In genomic region chr3:64612082-64612860, GRCh38 we compare ENCODE assay signal across 12 cellular contexts.
A peak's percentile ranks its signal among the peaks of the same experiment; 100 is the strongest.
DNase-seq lines count a peak whose midpoint lies in the region; ATAC-seq and TF ChIP-seq lines count a peak whose summit lies in the region.
"Had no signal": no experiment of that assay in that cellular context is flagged by ENCODE, and none has a peak within 500 bp of the region (broad histone marks: within the 10 kb centered on the region; RNA-seq: fewer than 3 reads in every experiment).

No MANE protein-coding gene starts in this region.

- H3K36me3 ChIP-seq in Caco-2 (ENCODE audit: control insufficient read depth, insufficient read depth, low read length) (no peaks in the 10 kb centered on the region), SJCRH30 (no peaks in the 10 kb centered on the region), heart left ventricle (peaks cover 0 to 21% (median 3%) of the 10 kb centered on the region in 9 donors), rectal smooth muscle tissue (ENCODE audit: control insufficient read depth, insufficient read depth, low read length) (no peaks in the 10 kb centered on the region)

- WGBS in heart left ventricle, 4 donors = 37 to 41% (median 40%) methylated on average over 4 of the region's 4 CpGs

- H3K4me1 ChIP-seq in Caco-2 = peaks cover 27% of the 10 kb centered on the region
- peaks cover 16% of the 10 kb centered on the region for H3K4me1 ChIP-seq in SJCRH30
- H3K4me1 ChIP-seq in heart left ventricle = peaks cover 0 to 46% (median 26%) of the 10 kb centered on the region in 12 donors
- H3K4me1 ChIP-seq in rectal smooth muscle tissue (ENCODE audit: control insufficient read depth, insufficient read depth, low read length) = peaks cover 15% of the 10 kb centered on the region

- BruUV-seq in Caco-2 (replicated peaks; lab: Mats Ljungman, UMichigan) = no TSS peak

- CTCF ChIA-PET in Caco-2 (lab: Charles Lee) = interaction anchor here (0.6 to 1.0 kb wide), 2 partner anchors 61 to 79 kb away, joined by 3 read pairs; no protein-coding TSS in a partner anchor

- intact Hi-C loops in Caco-2 (cut with micrococcal nuclease; ENCODE audit: unreplicated experiment) = loop anchor here (1.0 to 2.0 kb wide), 3 partner anchors 39 to 75 kb away; partner anchors contain the start of gene ADAMTS9
- intact Hi-C loops in heart left ventricle (cut with DNase I) = loop anchor here in 2 of 10 donors (5.0 to 10.0 kb wide), 2 partner anchors 73 to 80 kb away; partner anchors contain the start of gene ADAMTS9 (in 1 of the 2)

- POLR2A ChIA-PET in Caco-2 (lab: Charles Lee) = no interaction called here

- H3K27ac ChIP-seq in SJCRH30 = peak overlapping the region; percentile 38
- peak overlapping the region; percentile 60 to 86 (median 76) for H3K27ac ChIP-seq in heart left ventricle
- peak overlapping the region; percentile 88 for H3K27ac ChIP-seq in rectal smooth muscle tissue (ENCODE audit: low read depth, low read length)

- H3K27me3 ChIP-seq in Caco-2 (replicated peaks; ENCODE audit: control insufficient read depth, insufficient read depth, low read length) (no peaks in the 10 kb centered on the region; the same call in 1 of the 2 replicates), SJCRH30 (no peaks in the 10 kb centered on the region), heart left ventricle (no peaks in the 10 kb centered on the region), rectal smooth muscle tissue (ENCODE audit: control insufficient read depth, insufficient read depth, low read length) (no peaks in the 10 kb centered on the region)

- H3K27me3 Mint-ChIP-seq in Caco-2 (ENCODE audit: insufficient read depth, unreplicated experiment) = no peaks in the 10 kb centered on the region
- H3K27me3 Mint-ChIP-seq: B cell had no signal

- DNase-seq in Caco-2 (peak; percentile 37 to 50), SJCRH30 (peak; percentile 26 to 63), heart left ventricle (peak in 4 of 5 donors; percentile 30 to 54 (median 50)), Ammon's horn (ENCODE audit: low spot score) (no peak), iPS-NIHi7 (ENCODE audit: extremely low spot score) (no peak), NCI-H187 (lab: John Stamatoyannopoulos, UW) (no peak)
- no peak for DNase-seq in activated CD4-positive, alpha-beta T cell treated with anti-CD3 and anti-CD28 coated beads for 1 hour
- DNase-seq: PC-3 had no signal

- H3K36me3 Mint-ChIP-seq in Caco-2 (ENCODE audit: insufficient read depth, unreplicated experiment) = peaks cover 6% of the 10 kb centered on the region

- no peak for TF ChIP-seq CTCF in Caco-2 (IDR thresholded peaks at IDR 0.05; ENCODE audit: insufficient read depth in 1 of 2, low read depth in 1 of 2, low read length in 1 of 2, severe bottlenecking in 1 of 2, unreplicated experiment in 1 of 2)
- no peak for TF ChIP-seq CTCF in heart left ventricle (IDR thresholded peaks at IDR 0.05)

- H3K4me3 ChIP-seq in Caco-2 (ENCODE audit: low read depth, low read length) (no peak overlapping the region), SJCRH30 (peak overlapping the region; percentile 13; the same call in 1 of the 2 replicates), heart left ventricle (peak overlapping the region in 2 of 12 donors; percentile 6 to 10), rectal smooth muscle tissue (ENCODE audit: low read length) (no peak overlapping the region)

- no peaks in the 10 kb centered on the region for H3K9me3 ChIP-seq in Caco-2
- no peaks in the 10 kb centered on the region for H3K9me3 ChIP-seq in SJCRH30 (replicated peaks)
- H3K9me3 ChIP-seq in heart left ventricle = no peaks in the 10 kb centered on the region

- no peak for TF ChIP-seq POLR2A in heart left ventricle (IDR thresholded peaks at IDR 0.05)

- peaks cover 20% of the 10 kb centered on the region for H3K4me1 Mint-ChIP-seq in Caco-2 (ENCODE audit: low read depth, unreplicated experiment)
- H3K4me1 Mint-ChIP-seq: B cell had no signal

- no peaks in the 10 kb centered on the region for H3K9me3 Mint-ChIP-seq in Caco-2 (ENCODE audit: unreplicated experiment)

- peak; percentile 87 to 97 (median 96) for ATAC-seq in heart left ventricle
- ATAC-seq: activated CD4-positive, CD25-positive, alpha-beta regulatory T cell treated with anti-CD3 and anti-CD28 coated beads, Interleukin-2, amount 50 U/mL, for 24 hours; activated naive CD4-positive, alpha-beta T cell treated with anti-CD3 and anti-CD28 coated beads, Interleukin-2, amount 50 U/mL, for 72 hours; PC-3 had no signal

- H3K9ac ChIP-seq in rectal smooth muscle tissue (ENCODE audit: low read length) = no peak overlapping the region

- H3K4me3 Mint-ChIP-seq in Caco-2 (ENCODE audit: unreplicated experiment) = peak overlapping the region; percentile 68
- H3K4me3 Mint-ChIP-seq: B cell had no signal

- peak overlapping the region; percentile 90 for H3K27ac Mint-ChIP-seq in Caco-2 (ENCODE audit: unreplicated experiment)
- H3K27ac Mint-ChIP-seq: activated naive CD4-positive, alpha-beta T cell treated with anti-CD3 and anti-CD28 coated beads, Interleukin-2, amount 50 U/mL, for 72 hours; B cell had no signal

Comparison
In these comparisons a context has a peak if more than half of its experiments do, and no peak if none do; other contexts are left out.
1. DNase-seq: peak in Caco-2 (2 of 2), SJCRH30 (2 of 2) and heart left ventricle (4 of 5); none in activated CD4-positive, alpha-beta T cell treated with anti-CD3 and anti-CD28 coated beads for 1 hour (single experiment), Ammon's horn (single experiment), iPS-NIHi7 (single experiment) and NCI-H187 (0 of 2).
2. H3K27ac ChIP-seq: peak in every context shown above with its lines; median percentile 88 in rectal smooth muscle tissue; 76 in heart left ventricle; 38 in SJCRH30.